12 cellular contexts compared by ENCODE assay signal in the genomic region with DNA sequence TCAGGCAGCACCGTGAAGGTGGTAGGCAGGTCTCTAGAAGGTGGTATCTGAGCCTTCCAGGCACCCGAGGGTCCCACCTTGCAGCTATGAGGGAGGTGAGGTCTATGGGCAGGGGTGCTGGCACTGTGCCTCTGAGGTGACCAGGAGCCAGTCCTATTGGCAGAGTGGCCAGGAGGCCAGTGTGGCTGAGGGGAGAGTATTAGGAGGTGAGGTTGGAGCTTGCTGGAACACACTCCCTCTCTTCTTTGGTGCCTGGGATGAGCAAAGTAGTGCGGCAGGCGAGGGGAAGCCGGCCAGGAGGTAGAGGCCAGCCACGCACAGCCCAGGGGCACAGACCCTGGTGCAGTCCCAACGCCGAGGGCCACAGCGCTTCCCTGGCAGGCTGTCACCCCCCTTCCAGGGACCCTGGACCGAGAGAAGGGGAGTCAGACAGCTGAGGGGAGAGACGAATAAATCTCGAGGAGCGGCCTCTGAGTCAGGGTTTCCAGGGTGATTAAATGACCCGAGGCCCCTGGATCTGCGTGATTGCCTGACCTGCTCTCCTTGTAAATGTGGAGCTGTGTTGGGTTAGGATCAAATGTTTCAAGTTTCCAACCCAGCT.
A peak's percentile ranks its signal among the peaks of the same experiment; 100 is the strongest.
DNase-seq lines count a peak whose midpoint lies in the region; TF ChIP-seq lines count a peak whose summit lies in the region.
"Had no signal": no experiment of that assay in that cellular context is flagged by ENCODE, and none has a peak within 500 bp of the region (broad histone marks: within the 10 kb centered on the region; RNA-seq: fewer than 3 reads in every experiment).

No MANE protein-coding gene starts in this region.

- no peak overlapping the region for H4K91ac ChIP-seq in neuronal stem cell (ENCODE audit: low read depth, low read length, poor library complexity)

- peak; percentile 55 for DNase-seq in DMS 273 (lab: John Stamatoyannopoulos, UW; ENCODE audit: unreplicated experiment)
- DNase-seq in DMS 273 treated with DMSO at 0.1 percent for 48 hours (lab: John Stamatoyannopoulos, UW) = no peak
- DNase-seq in esophagus squamous epithelium (lab: John Stamatoyannopoulos, UW) = no peak
- no peak for DNase-seq in neuronal stem cell (ENCODE audit: low spot score)
- no peak for DNase-seq in vagina (ENCODE audit: extremely low spot score in 2 of 2)
- no peak for DNase-seq in NOMO-1 treated with dmso at 0.1 percent for 144 hours (lab: John Stamatoyannopoulos, UW; ENCODE audit: unreplicated experiment)
- no peak for DNase-seq in SW480 (ENCODE audit: low spot score)
- no peak for DNase-seq in SKM-1 treated with dmso at 0.1 percent for 144 hours (lab: John Stamatoyannopoulos, UW; ENCODE audit: unreplicated experiment)
- DNase-seq: NCI-H1092 treated with DMSO at 0.1 percent for 48 hours, NCI-H510A had no signal

- H2BK5ac ChIP-seq in neuronal stem cell (ENCODE audit: low read length) = peak overlapping the region; percentile 14

- H3K4me2 ChIP-seq in neuronal stem cell (ENCODE audit: insufficient read depth, low read length, poor library complexity, severe bottlenecking) = no peak overlapping the region

- TF ChIP-seq POLR2A in esophagus squamous epithelium (IDR thresholded peaks at IDR 0.05) = no peak
- no peak for TF ChIP-seq POLR2A in vagina (IDR thresholded peaks at IDR 0.05)

- TF ChIP-seq CTCF in esophagus squamous epithelium (IDR thresholded peaks at IDR 0.05) (no peak), vagina (IDR thresholded peaks at IDR 0.05) (no peak)

- H3K4me1 ChIP-seq in esophagus squamous epithelium (peaks cover 4 to 40% (median 7%) of the 10 kb centered on the region in 3 donors), neuronal stem cell (ENCODE audit: control insufficient read depth in 2 of 2, insufficient read depth in 1 of 2, low read depth in 1 of 2, low read length in 2 of 2) (peaks cover under 1 to 8% of the 10 kb centered on the region in 2 donors), vagina (peaks cover 28% of the 10 kb centered on the region)

- H2BK12ac ChIP-seq in neuronal stem cell (ENCODE audit: low read length) = peak overlapping the region; percentile 50

- 60 to 67% methylated on average over 4 to 14 of the region's 15 CpGs for WGBS in esophagus squamous epithelium, 2 donors
- no CpG with 5 or more reads among the region's 15 CpGs for WGBS in neuronal stem cell (ENCODE audit: extremely low coverage in 2 of 2, insufficient read length in 2 of 2, insufficient replicate concordance in 1 of 2), 2 donors

- H3K9me3 ChIP-seq in esophagus squamous epithelium (peaks cover 0 to 34% (median 9%) of the 10 kb centered on the region in 3 donors), neuronal stem cell (replicated peaks in 1 of 2; ENCODE audit: control insufficient read depth in 2 of 2, insufficient read depth in 1 of 2, low read depth in 1 of 2, low read length in 2 of 2) (peaks cover under 1 to 17% of the 10 kb centered on the region in 2 donors), vagina (peaks cover 5% of the 10 kb centered on the region)

- H3K27me3 ChIP-seq in esophagus squamous epithelium = no peaks in the 10 kb centered on the region
- H3K27me3 ChIP-seq in neuronal stem cell (ENCODE audit: control insufficient read depth in 3 of 3, insufficient read depth in 3 of 3, low read depth in 1 of 3, low read length in 3 of 3) = no peaks in the 10 kb centered on the region
- no peaks in the 10 kb centered on the region for H3K27me3 ChIP-seq in vagina

- no peak overlapping the region for H3K4me3 ChIP-seq in esophagus squamous epithelium
- H3K4me3 ChIP-seq in neuronal stem cell (ENCODE audit: low read length in 2 of 2) = no peak overlapping the region
- no peak overlapping the region for H3K4me3 ChIP-seq in vagina

- H3K79me1 ChIP-seq in neuronal stem cell (ENCODE audit: low read depth, low read length) = no peaks in the 10 kb centered on the region

- H3K27ac ChIP-seq in esophagus squamous epithelium = peak overlapping the region in 3 of 4 donors; percentile 50 to 67 (median 53)
- H3K27ac ChIP-seq in neuronal stem cell (replicated peaks; ENCODE audit: low read length) = no peak overlapping the region
- peak overlapping the region; percentile 87 for H3K27ac ChIP-seq in vagina
- H3K27ac ChIP-seq: 22Rv1, RWPE1 had no signal

- peak overlapping the region; percentile 84 for H3K18ac ChIP-seq in neuronal stem cell (ENCODE audit: low read length)

- H2AK5ac ChIP-seq in neuronal stem cell (ENCODE audit: low read depth, low read length) = peak overlapping the region; percentile 82

- H2BK15ac ChIP-seq in neuronal stem cell (ENCODE audit: low read length) = peak overlapping the region; percentile 70

- peak overlapping the region; percentile 2 for H2BK120ac ChIP-seq in neuronal stem cell (ENCODE audit: low read depth, low read length)

- H3K36me3 ChIP-seq in esophagus squamous epithelium (peaks cover 0 to 15% (median 0%) of the 10 kb centered on the region in 3 donors), neuronal stem cell (replicated peaks in 1 of 2; ENCODE audit: control insufficient read depth in 2 of 2, insufficient read depth in 2 of 2, low read length in 2 of 2) (no peaks in the 10 kb centered on the region), vagina (no peaks in the 10 kb centered on the region)

- no peak overlapping the region for H2AFZ ChIP-seq in neuronal stem cell (ENCODE audit: low read length)

- H3K4ac ChIP-seq in neuronal stem cell (ENCODE audit: low read length) = no peak overlapping the region

- H4K8ac ChIP-seq in neuronal stem cell (ENCODE audit: low read depth, low read length) = peak overlapping the region; percentile 74

- peak overlapping the region; percentile 86 for H3K14ac ChIP-seq in neuronal stem cell (ENCODE audit: low read length)

- H3K9ac ChIP-seq in neuronal stem cell (ENCODE audit: low read depth, low read length, poor library complexity) = no peak overlapping the region

- intact Hi-C loops in esophagus squamous epithelium (cut with DNase I) = no loop called here
- intact Hi-C loops in vagina (cut with DNase I) = no loop called here

- H3K23ac ChIP-seq in neuronal stem cell (ENCODE audit: low read depth, low read length, poor library complexity) = peak overlapping the region; percentile 52
